In the genomic region with DNA sequence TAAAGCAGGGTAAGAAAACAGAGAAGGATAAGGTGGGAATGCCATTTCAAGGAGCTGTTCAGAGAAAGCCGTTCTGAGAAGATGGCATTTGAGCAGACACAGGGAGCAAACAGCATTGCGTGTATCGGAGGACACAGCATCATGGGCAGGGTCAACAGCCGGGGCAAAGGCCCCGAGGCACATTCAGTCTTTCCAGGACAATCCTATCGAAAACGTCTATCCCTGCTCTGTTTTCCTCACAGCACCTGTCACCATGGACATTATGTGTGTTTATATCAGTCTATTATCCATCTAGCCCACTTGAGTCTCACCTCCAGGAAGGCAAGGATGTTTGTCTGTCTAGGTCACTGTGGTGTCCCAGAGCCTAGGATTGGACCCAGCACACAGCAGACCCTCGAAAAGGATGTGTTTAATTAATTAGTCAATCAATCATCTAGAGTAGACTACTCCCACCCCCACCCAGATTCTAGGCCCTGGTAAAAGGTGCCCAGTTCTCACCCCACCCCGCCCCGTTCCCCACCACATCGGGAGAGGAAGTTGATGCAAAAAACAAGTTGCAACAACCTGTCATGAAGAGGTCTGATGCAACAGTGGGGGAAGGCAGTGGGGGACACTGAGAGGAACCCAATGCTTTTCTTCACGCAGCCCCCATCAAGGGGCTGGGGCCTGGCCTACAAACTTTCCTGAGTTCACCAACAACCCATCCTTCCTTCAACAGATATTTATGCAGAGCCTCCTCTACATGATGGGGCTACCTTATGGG, we compare ENCODE assay signal across 8 cellular contexts.
DNase-seq lines count a peak whose midpoint lies in the region; ATAC-seq and TF ChIP-seq lines count a peak whose summit lies in the region.

No MANE protein-coding gene starts in this region.

- peaks cover 56 to 84% (median 77%) of the 10 kb centered on the region in 4 donors for H3K4me1 ChIP-seq in upper lobe of left lung

- no peak for TF ChIP-seq EP300 in upper lobe of left lung (IDR thresholded peaks at IDR 0.05)

- H3K4me1 Mint-ChIP-seq in activated T-helper 17 cell treated with anti-CD3 and anti-CD28 coated beads, Interleukin-2, amount 50 U/mL, for 72 hours = peaks cover 62% of the 10 kb centered on the region

- H3K9me3 Mint-ChIP-seq in activated T-helper 17 cell treated with anti-CD3 and anti-CD28 coated beads, Interleukin-2, amount 50 U/mL, for 72 hours = peaks cover 12% of the 10 kb centered on the region

- H3K36me3 Mint-ChIP-seq in activated T-helper 17 cell treated with anti-CD3 and anti-CD28 coated beads, Interleukin-2, amount 50 U/mL, for 72 hours (ENCODE audit: low read depth) = peaks cover 28% of the 10 kb centered on the region

- 59 to 64% methylated on average over 12 of the region's 12 CpGs for WGBS in upper lobe of left lung, 2 donors

- no peak for TF ChIP-seq CTCF in upper lobe of left lung (IDR thresholded peaks at IDR 0.05)

- peak overlapping the region; percentile 84 to 91 (median 86) for H3K27ac ChIP-seq in upper lobe of left lung

- no peaks in the 10 kb centered on the region for H3K27me3 Mint-ChIP-seq in activated T-helper 17 cell treated with anti-CD3 and anti-CD28 coated beads, Interleukin-2, amount 50 U/mL, for 72 hours

- DNase-seq in activated gamma-delta T cell treated with Interleukin-2 at 50 U/mL for 16 hours = peak; percentile 77
- DNase-seq in activated gamma-delta T cell (lab: John Stamatoyannopoulos, UW) = no peak
- DNase-seq in left lobe of liver (ENCODE audit: low spot score) = no peak
- DNase-seq in upper lobe of left lung = peak in 1 of 2 donors; percentile 74
- no peak for DNase-seq in SHP77 (lab: John Stamatoyannopoulos, UW)
- DNase-seq in NCI-H2029 (lab: John Stamatoyannopoulos, UW) = no peak

- TF ChIP-seq POLR2A in upper lobe of left lung (IDR thresholded peaks at IDR 0.05) = no peak

- H3K9me3 ChIP-seq in upper lobe of left lung = no peaks in the 10 kb centered on the region

- no peak overlapping the region for H3K4me3 ChIP-seq in upper lobe of left lung

- no peaks in the 10 kb centered on the region for H3K36me3 ChIP-seq in upper lobe of left lung

- H3K27me3 ChIP-seq in upper lobe of left lung = no peaks in the 10 kb centered on the region

- peak overlapping the region; percentile 82 for H3K4me3 Mint-ChIP-seq in activated T-helper 17 cell treated with anti-CD3 and anti-CD28 coated beads, Interleukin-2, amount 50 U/mL, for 72 hours

- peak overlapping the region; percentile 96 for H3K27ac Mint-ChIP-seq in activated T-helper 17 cell treated with anti-CD3 and anti-CD28 coated beads, Interleukin-2, amount 50 U/mL, for 72 hours

- ATAC-seq in activated T-helper 17 cell treated with anti-CD3 and anti-CD28 coated beads, Interleukin-2, amount 50 U/mL, for 72 hours (replicated peaks) = no peak
- ATAC-seq in left lobe of liver (peak; percentile 42), upper lobe of left lung (ENCODE audit: low FRiP score in 2 of 2) (peak; percentile 2 to 62), HG03097 (IDR thresholded peaks at IDR 0.05; ENCODE audit: low FRiP score, unreplicated experiment) (no peak)

Comparison
In these comparisons a context has a peak if more than half of its experiments do, and no peak if none do; other contexts are left out.
1. ATAC-seq: peak in left lobe of liver (single experiment) and upper lobe of left lung (2 of 2); none in activated T-helper 17 cell treated with anti-CD3 and anti-CD28 coated beads, Interleukin-2, amount 50 U/mL, for 72 hours (single experiment) and HG03097 (single experiment).